20 cellular contexts compared by ENCODE assay signal in genomic region chr7:101833799-101834198, GRCh38. TPM values are rescaled to one million over a fixed set of nuclear protein-coding genes. Genes with fewer than 3 reads are reported as not detected.
A peak's percentile ranks its signal among the peaks of the same experiment; 100 is the strongest.
DNase-seq lines count a peak whose midpoint lies in the region; ATAC-seq and TF ChIP-seq lines count a peak whose summit lies in the region.
"Had no signal": no experiment of that assay in that cellular context is flagged by ENCODE, and none has a peak within 500 bp of the region (broad histone marks: within the 10 kb centered on the region; RNA-seq: fewer than 3 reads in every experiment).

No MANE protein-coding gene starts in this region.

- H3K9me3 Mint-ChIP-seq in Caco-2 (ENCODE audit: unreplicated experiment) (no peaks in the 10 kb centered on the region), chondrocyte (ENCODE audit: low read depth) (no peaks in the 10 kb centered on the region)
- H3K9me3 Mint-ChIP-seq: HFFc6 had no signal

- H3K27me3 Mint-ChIP-seq in Caco-2 (ENCODE audit: insufficient read depth, unreplicated experiment) = no peaks in the 10 kb centered on the region
- no peaks in the 10 kb centered on the region for H3K27me3 Mint-ChIP-seq in chondrocyte (ENCODE audit: low read depth)

- peak overlapping the region; percentile 25 for H3K9ac ChIP-seq in SU-DHL-6 (ENCODE audit: low read length)
- H3K9ac ChIP-seq in trophoblast cell (ENCODE audit: low read length) = no peak overlapping the region
- H3K9ac ChIP-seq: BLaER1 treated with 17β-estradiol and CSF1 and Interleukin-3, amounts not matched to agents 10 nM and 100 nM had no signal

- H4K91ac ChIP-seq in trophoblast cell (ENCODE audit: low read depth, low read length) = no peak overlapping the region

- no peak for TF ChIP-seq CTCF in SU-DHL-6 (IDR thresholded peaks at IDR 0.05; ENCODE audit: insufficient read depth, low read length, poor library complexity, severe bottlenecking)
- TF ChIP-seq CTCF in Caco-2 (IDR thresholded peaks at IDR 0.05; ENCODE audit: insufficient read depth in 1 of 2, low read depth in 1 of 2, low read length in 1 of 2, severe bottlenecking in 1 of 2, unreplicated experiment in 1 of 2) = no peak
- TF ChIP-seq CTCF in chondrocyte (IDR thresholded peaks at IDR 0.05) = no peak

- CTCF ChIA-PET in Caco-2 (lab: Charles Lee) = interaction anchor here (0.6 kb wide), 2 partner anchors 291 to 318 kb away, joined by 3 to 4 read pairs; no protein-coding TSS in a partner anchor

- H3K9me3 ChIP-seq in SU-DHL-6 (ENCODE audit: insufficient read depth, low read length) (no peaks in the 10 kb centered on the region), trophoblast cell (ENCODE audit: insufficient read depth, low read depth, low read length) (peaks cover 2% of the 10 kb centered on the region), Caco-2 (no peaks in the 10 kb centered on the region)

- H3K4me2 ChIP-seq in SU-DHL-6 (ENCODE audit: low read depth, low read length, poor library complexity, severe bottlenecking) (peak overlapping the region; percentile 79), trophoblast cell (ENCODE audit: low read length) (no peak overlapping the region)
- H3K4me2 ChIP-seq: BLaER1 treated with 17β-estradiol and CSF1 and Interleukin-3, amounts not matched to agents 10 nM and 100 nM had no signal

- H3K79me1 ChIP-seq in trophoblast cell (ENCODE audit: low read length) = no peaks in the 10 kb centered on the region

- no peak overlapping the region for H3K14ac ChIP-seq in trophoblast cell (ENCODE audit: low read length)

- H3K4me1 Mint-ChIP-seq in Caco-2 (ENCODE audit: low read depth, unreplicated experiment) (peaks cover 5% of the 10 kb centered on the region), chondrocyte (ENCODE audit: low read depth) (peaks cover 7% of the 10 kb centered on the region)

- WGBS in trophoblast cell (ENCODE audit: extremely low coverage, insufficient coverage, insufficient read length) = no CpG with 5 or more reads among the region's 9 CpGs

- H3K4me3 ChIP-seq in SU-DHL-6 (ENCODE audit: insufficient read depth, low read length, poor library complexity, severe bottlenecking) (peak overlapping the region; percentile 27), trophoblast cell (ENCODE audit: low read depth, low read length) (no peak overlapping the region), Caco-2 (ENCODE audit: low read depth, low read length) (no peak overlapping the region)
- H3K4me3 ChIP-seq: BLaER1 treated with 17β-estradiol and CSF1 and Interleukin-3, amounts not matched to agents 10 nM and 100 nM; K562 had no signal

- POLR2A ChIA-PET in Caco-2 (lab: Charles Lee) = no interaction called here

- H3K4me3 Mint-ChIP-seq in Caco-2 (ENCODE audit: unreplicated experiment) (no peak overlapping the region), chondrocyte (ENCODE audit: unreplicated experiment) (no peak overlapping the region)
- H3K4me3 Mint-ChIP-seq: CD8-positive, alpha-beta T cell; HFFc6 had no signal

- no TSS peak for BruUV-seq in Caco-2 (replicated peaks; lab: Mats Ljungman, UMichigan)

- H3K36me3 ChIP-seq in SU-DHL-6 (ENCODE audit: low read length) = 0 out of 2 replicates have a peak, but pooled peaks cover 3% of the 10 kb centered on the region
- peaks cover 5% of the 10 kb centered on the region in 2 experiments for H3K36me3 ChIP-seq in trophoblast cell (ENCODE audit: control insufficient read depth in 1 of 2, insufficient read depth in 2 of 2, low read length in 2 of 2)
- no peaks in the 10 kb centered on the region; the same call in 1 of the 2 replicates for H3K36me3 ChIP-seq in Caco-2 (ENCODE audit: control insufficient read depth, insufficient read depth, low read length)

- no peak overlapping the region for H3K23ac ChIP-seq in trophoblast cell (ENCODE audit: low read length)

- no peak overlapping the region for H2BK120ac ChIP-seq in trophoblast cell (ENCODE audit: insufficient read depth, low read length, poor library complexity)

- H3K27me3 ChIP-seq in SU-DHL-6 (ENCODE audit: low read length) (no peaks in the 10 kb centered on the region), trophoblast cell (ENCODE audit: insufficient read depth, low read length) (no peaks in the 10 kb centered on the region), Caco-2 (replicated peaks; ENCODE audit: control insufficient read depth, insufficient read depth, low read length) (no peaks in the 10 kb centered on the region)
- H3K27me3 ChIP-seq: BLaER1 treated with 17β-estradiol and CSF1 and Interleukin-3, amounts not matched to agents 10 nM and 100 nM had no signal

- H3K18ac ChIP-seq in trophoblast cell (ENCODE audit: low read length) = no peak overlapping the region

- no peak overlapping the region for H2BK5ac ChIP-seq in trophoblast cell (ENCODE audit: low read depth, low read length, poor library complexity)

- intact Hi-C loops in left ventricle myocardium superior (cut with micrococcal nuclease) (no loop called here), cardiac septum (cut with DNase I) (no loop called here), Caco-2 (cut with micrococcal nuclease; ENCODE audit: unreplicated experiment) (no loop called here)

- H2BK12ac ChIP-seq in trophoblast cell (ENCODE audit: low read length) = no peak overlapping the region

- H2AFZ ChIP-seq in SU-DHL-6 (ENCODE audit: low read depth, low read length, severe bottlenecking) (no peak overlapping the region), trophoblast cell (ENCODE audit: insufficient read depth, low read length, poor library complexity) (no peak overlapping the region)

- peaks cover 6% of the 10 kb centered on the region; the same call in 1 of the 2 replicates for H4K20me1 ChIP-seq in SU-DHL-6 (ENCODE audit: low read depth, low read length)

- no peak overlapping the region for H4K8ac ChIP-seq in trophoblast cell (ENCODE audit: low read depth, low read length)

- H3K27ac Mint-ChIP-seq in Caco-2 (ENCODE audit: unreplicated experiment) (no peak overlapping the region), chondrocyte (ENCODE audit: unreplicated experiment) (no peak overlapping the region)
- H3K27ac Mint-ChIP-seq: CD8-positive, alpha-beta T cell; HFFc6 had no signal

- H2AK5ac ChIP-seq in trophoblast cell (ENCODE audit: low read length) = no peak overlapping the region

- peak; percentile 25 for ATAC-seq in left ventricle myocardium superior
- ATAC-seq: CD8-positive, alpha-beta T cell; K562; PC-3 had no signal

- peaks cover 25% of the 10 kb centered on the region for H3F3A ChIP-seq in SU-DHL-6 (ENCODE audit: insufficient read depth)

- H3K36me3 Mint-ChIP-seq in Caco-2 (ENCODE audit: insufficient read depth, unreplicated experiment) (peaks cover 73% of the 10 kb centered on the region), chondrocyte (ENCODE audit: low read depth) (no peaks in the 10 kb centered on the region)

- H3K4me1 ChIP-seq in trophoblast cell (ENCODE audit: control insufficient read depth in 1 of 2, insufficient read depth in 2 of 2, low read length in 2 of 2) = peaks cover 0 to 3% of the 10 kb centered on the region in 2 experiments
- no peaks in the 10 kb centered on the region for H3K4me1 ChIP-seq in Caco-2

- DNase-seq in left ventricle myocardium superior = no peak
- no peak for DNase-seq in cardiac septum (ENCODE audit: low spot score)
- peak; percentile 23 to 52 for DNase-seq in trophoblast cell
- no peak for DNase-seq in Caco-2
- DNase-seq in cerebellar nuclear complex (lab: John Stamatoyannopoulos, UW) = no peak
- no peak for DNase-seq in chondrocyte (ENCODE audit: low spot score)
- DNase-seq in SW480 (ENCODE audit: low spot score) = no peak
- DNase-seq: CD8-positive, alpha-beta T cell; DMS53; HFFc6; NCI-H1105 treated with DMSO at 0.1 percent for 48 hours; NCI-H1694; NCI-H2107; NCI-H2227 treated with DMSO at 0.1 percent for 48 hours; NCI-H524; NCI-H82; PC-3 had no signal

- H3K79me2 ChIP-seq in SU-DHL-6 (ENCODE audit: insufficient read depth, low read length) (peaks cover 100% of the 10 kb centered on the region), trophoblast cell (ENCODE audit: control insufficient read depth, insufficient read depth, low read length, poor library complexity) (peaks cover 41% of the 10 kb centered on the region)

- H3K9me2 ChIP-seq in SU-DHL-6 (replicated peaks; ENCODE audit: insufficient read depth, low read length) = no peaks in the 10 kb centered on the region

- H3K27ac ChIP-seq in SU-DHL-6 (ENCODE audit: low read depth, low read length) (peak overlapping the region; percentile 83), trophoblast cell (ENCODE audit: low read depth, low read length) (no peak overlapping the region)
- H3K27ac ChIP-seq: BLaER1 treated with 17β-estradiol and CSF1 and Interleukin-3, amounts not matched to agents 10 nM and 100 nM had no signal

- no peak overlapping the region for H4K12ac ChIP-seq in trophoblast cell (ENCODE audit: low read depth, low read length)

- no peak overlapping the region for H3K4ac ChIP-seq in trophoblast cell (ENCODE audit: low read depth, low read length)

RNA-seq across cellular contexts. Expression of gene CUX1, which starts 16.4 kb away (rescaled TPM):
- total RNA-seq in left ventricle myocardium superior = 123 TPM
- total RNA-seq in cardiac septum = 171 TPM
- 39.0 and 43.1 TPM in 2 replicates for polyA plus RNA-seq in trophoblast cell (2013)
- total RNA-seq in Caco-2 (2022) = 113 and 116 TPM in 2 replicates
- total RNA-seq in chondrocyte = 112 to 154 TPM (median 118 TPM) in 3 replicates

Comparison
In these comparisons a context has a peak if more than half of its experiments do, and no peak if none do; other contexts are left out.
1. DNase-seq: peak in trophoblast cell (2 of 2); none in left ventricle myocardium superior (single experiment), cardiac septum (single experiment), Caco-2 (0 of 2), cerebellar nuclear complex (0 of 2), chondrocyte (single experiment) and SW480 (single experiment).